21 cellular contexts compared by ENCODE assay signal in the genomic region with DNA sequence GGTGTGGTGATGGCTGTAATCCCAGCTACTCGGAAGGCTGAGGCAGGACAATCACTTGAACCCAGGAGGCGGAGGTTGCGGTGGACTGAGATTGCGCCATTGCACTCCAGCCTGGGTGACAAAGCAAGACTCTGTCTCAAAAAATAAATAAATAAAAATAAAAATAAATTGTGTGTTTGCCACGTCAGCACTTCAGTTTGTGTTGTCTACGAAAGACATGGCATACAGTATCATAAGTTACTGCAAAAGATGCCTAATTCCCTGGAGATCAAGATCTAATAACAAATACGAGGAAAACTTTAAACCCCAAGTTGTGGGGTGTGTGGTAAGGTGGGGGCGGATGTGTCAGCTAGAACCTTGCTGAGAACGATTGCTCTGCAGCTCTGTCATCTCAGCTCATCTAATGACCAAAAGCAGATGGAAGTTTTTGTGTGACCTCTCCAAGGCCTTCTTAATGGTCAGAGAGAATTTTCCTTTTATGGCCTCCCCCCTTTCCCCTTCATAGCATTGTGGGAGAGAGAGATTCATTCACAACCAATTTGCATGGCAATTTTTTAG.
"Had no signal": no experiment of that assay in that cellular context is flagged by ENCODE, and none has a peak within 500 bp of the region (broad histone marks: within the 10 kb centered on the region; RNA-seq: fewer than 3 reads in every experiment).

No MANE protein-coding gene starts in this region.

- H3K27ac ChIP-seq: lower lobe of right lung, pancreas, stomach, suprapubic skin, tibial nerve, WERI-Rb-1 had no signal

- H3K27me3 ChIP-seq: heart right ventricle, pancreas, stomach, suprapubic skin, tibial nerve had no signal

- DNase-seq: activated CD4-positive, alpha-beta T cell treated with anti-CD3 and anti-CD28 coated beads, Interleukin-2, amount 50 U/mL, for 1 hour; activated CD4-positive, CD25-positive, alpha-beta regulatory T cell treated with anti-CD3 and anti-CD28 coated beads, Interleukin-2, amount 50 U/mL, for 72 hours; activated CD8-positive, alpha-beta T cell treated with anti-CD3 and anti-CD28 coated beads, Interleukin-2, amount 10 ng/mL, durations not matched to agents 7 days and 5 days; activated gamma-delta T cell treated with Interleukin-2 at 50 U/mL for 16 hours; aorta; dermis blood vessel endothelial cell; effector CD8-positive, alpha-beta T cell; lower lobe of right lung; mesendoderm; mucosa of descending colon; nephron progenitor cell; stimulated activated CD4-positive, alpha-beta T cell treated with anti-CD3 and anti-CD28 coated beads, Interleukin-2, amount 100 ng/mL, for 24 hours; stomach; T-helper 17 cell; WERI-Rb-1 had no signal

- ATAC-seq: activated CD8-positive, alpha-beta T cell treated with anti-CD3 and anti-CD28 coated beads, Interleukin-2, amount 10 ng/mL, durations not matched to agents 7 days and 5 days; lower lobe of right lung; mucosa of descending colon; pancreas; stimulated activated effector memory CD8-positive, alpha-beta T cell treated with anti-CD3 and anti-CD28 coated beads, Interleukin-12 subunit alpha, Interleukin-12 subunit beta, amount 100 ng/mL, for 72 hours; T-helper 17 cell had no signal

- H3K9me3 ChIP-seq: lower lobe of right lung, pancreas, suprapubic skin had no signal

- H3K4me3 ChIP-seq: heart right ventricle, lower lobe of right lung, mucosa of descending colon, pancreas, skin epidermis, stomach, suprapubic skin, tibial nerve had no signal

- H3K36me3 ChIP-seq: heart right ventricle, lower lobe of right lung, pancreas, stomach, suprapubic skin, tibial nerve, WERI-Rb-1 had no signal
